8 cellular contexts compared by ENCODE assay signal in the genomic region with DNA sequence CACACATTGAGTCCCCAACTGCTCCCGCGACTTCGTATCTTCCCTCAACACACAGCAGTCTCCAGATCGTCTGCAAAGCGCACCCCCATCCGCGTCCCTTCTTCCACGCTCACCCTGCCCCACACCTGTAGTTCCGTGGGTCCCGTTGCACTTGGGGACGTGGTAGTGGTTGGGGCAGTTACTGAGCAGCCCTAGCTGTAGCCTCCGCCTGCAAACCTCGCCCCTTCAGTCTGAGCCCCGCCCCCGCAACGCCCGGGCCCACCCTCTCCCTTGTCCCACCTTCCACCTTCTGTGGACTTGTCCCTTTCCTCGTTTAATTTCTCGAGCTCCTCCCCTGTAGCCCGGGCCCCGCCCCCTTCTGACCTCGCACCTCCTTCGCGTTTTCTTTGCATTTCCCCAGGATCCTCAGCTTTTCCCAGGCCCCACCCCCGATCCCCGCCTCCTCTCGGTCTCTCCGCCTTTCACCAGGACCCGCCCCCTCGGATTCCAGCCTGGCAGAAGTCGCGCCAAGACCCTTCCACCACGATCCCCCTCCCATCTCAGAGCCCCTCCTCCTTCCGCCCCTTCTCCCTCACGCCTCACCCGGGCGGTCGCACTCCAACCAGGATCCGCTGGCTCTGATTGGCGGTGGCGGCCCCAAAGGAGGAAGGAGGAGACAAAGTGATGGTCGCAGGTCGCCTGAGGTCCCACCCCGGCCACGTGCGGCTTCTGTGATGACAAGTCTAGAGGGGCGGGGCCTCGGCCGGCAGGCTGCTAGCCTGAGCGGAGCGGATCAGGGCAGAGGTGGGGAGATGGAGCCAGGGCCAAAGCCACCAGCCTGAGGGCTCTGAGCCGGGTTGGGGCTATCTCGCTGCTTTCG. TPM values are rescaled to one million over a fixed set of nuclear protein-coding genes. Genes with fewer than 3 reads are reported as not detected.
DNase-seq lines count a peak whose midpoint lies in the region; ATAC-seq and TF ChIP-seq lines count a peak whose summit lies in the region.

A gene with protein sequence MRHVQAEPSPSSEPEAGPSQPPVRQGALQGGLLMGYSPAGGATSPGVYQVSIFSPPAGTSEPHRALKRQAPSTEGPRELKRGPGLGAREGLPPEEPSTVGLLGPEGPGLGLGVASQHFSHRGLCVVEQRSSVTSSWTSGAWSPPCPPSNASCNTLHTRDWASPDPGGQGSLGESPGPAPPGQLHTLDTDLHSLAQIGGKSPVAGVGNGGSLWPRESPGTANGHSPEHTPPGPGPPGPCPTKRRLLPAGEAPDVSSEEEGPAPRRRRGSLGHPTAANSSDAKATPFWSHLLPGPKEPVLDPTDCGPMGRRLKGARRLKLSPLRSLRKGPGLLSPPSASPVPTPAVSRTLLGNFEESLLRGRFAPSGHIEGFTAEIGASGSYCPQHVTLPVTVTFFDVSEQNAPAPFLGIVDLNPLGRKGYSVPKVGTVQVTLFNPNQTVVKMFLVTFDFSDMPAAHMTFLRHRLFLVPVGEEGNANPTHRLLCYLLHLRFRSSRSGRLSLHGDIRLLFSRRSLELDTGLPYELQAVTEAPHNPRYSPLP (minus strand): TSS at position 183 of the 859 bp plus-strand sequence. CDS start 7,588 bp downstream, outside the sequence.

- H3K27ac ChIP-seq in AG04450 (ENCODE audit: low read depth, low read length) (peak within 1 kb of the TSS; percentile 91), caudate nucleus (ENCODE audit: low read depth, low read length) (peak within 1 kb of the TSS; percentile 96), spleen (peak within 1 kb of the TSS; percentile 72 to 96 (median 88))

- peak; percentile 66 for ATAC-seq in GM18909 (IDR thresholded peaks at IDR 0.05; ENCODE audit: poor library complexity, unreplicated experiment)
- ATAC-seq in HG03175 (IDR thresholded peaks at IDR 0.05; ENCODE audit: unreplicated experiment): peak; percentile 63
- peak; percentile 66 for ATAC-seq in WTC11

- peak in 1 of 3 donors; percentile 63 for TF ChIP-seq POLR2A in spleen (IDR thresholded peaks at IDR 0.05)

- peaks cover 33% of the 10 kb centered on the region for H3K4me1 Mint-ChIP-seq in WTC11
- peaks cover 50 to 57% of the 10 kb centered on the region in 2 donors for H3K4me1 Mint-ChIP-seq in immature natural killer cell

- H3K27ac Mint-ChIP-seq in WTC11 (peak within 1 kb of the TSS; percentile 96), immature natural killer cell (peak within 1 kb of the TSS; percentile 87 to 99 (median 96))

- H3K27me3 Mint-ChIP-seq in WTC11 (ENCODE audit: low read depth) (no peaks in the 10 kb centered on the region), immature natural killer cell (ENCODE audit: low read depth in 3 of 3) (peaks cover 0 to 15% (median 5%) of the 10 kb centered on the region in 3 donors)

- no peaks in the 10 kb centered on the region for H3K36me3 ChIP-seq in spleen

- H3K27me3 ChIP-seq in AG04450 (ENCODE audit: control insufficient read depth, insufficient read depth, low read length): no peaks in the 10 kb centered on the region
- H3K27me3 ChIP-seq in spleen (replicated peaks in 1 of 7): no peaks in the 10 kb centered on the region

- WGBS in spleen, 5 donors: 0 to 1% (median 0%) methylated on average over 50 to 54 of the region's 54 CpGs

- H3K4me1 ChIP-seq in spleen: peaks cover 34 to 64% (median 53%) of the 10 kb centered on the region in 6 donors

- H3K4me3 Mint-ChIP-seq in WTC11 (peak within 1 kb of the TSS; percentile 98), immature natural killer cell (peak within 1 kb of the TSS; percentile 89 to 99 (median 95))

- no peaks in the 10 kb centered on the region for H3K9me3 Mint-ChIP-seq in WTC11
- H3K9me3 Mint-ChIP-seq in immature natural killer cell: no peaks in the 10 kb centered on the region

- no peaks in the 10 kb centered on the region for H3K9me3 ChIP-seq in AG04450 (ENCODE audit: control insufficient read depth, insufficient read depth, low read length)
- H3K9me3 ChIP-seq in spleen: no peaks in the 10 kb centered on the region

- peak within 1 kb of the TSS; percentile 98 for H3K4me3 ChIP-seq in AG04450 (ENCODE audit: low read depth, low read length)
- H3K4me3 ChIP-seq in spleen: peak within 1 kb of the TSS; percentile 56 to 88 (median 65)

- intact Hi-C loops in spleen (cut with DNase I; ENCODE audit: low total_unique reads): loop anchor here (5.0 kb wide), 2 partner anchors 141 to 361 kb away; no protein-coding TSS in a partner anchor

- CTCF ChIA-PET in AG04450 (lab: Charles Lee) (interaction anchor here (0.6 to 5.0 kb wide), 16 partner anchors 13 to 438 kb away, joined by 3 to 58 read pairs (median 5); partner anchors contain the start of genes UNC13B and VCP), WTC11 (lab: Charles Lee) (interaction anchor here (0.5 to 3.4 kb wide), 27 partner anchors 11 to 611 kb away, joined by 3 to 77 read pairs (median 5); partner anchors contain the start of genes FANCG, PIGO, RUSC2 and STOML2)

- TF ChIP-seq CTCF in AG04450 (IDR thresholded peaks at IDR 0.05; ENCODE audit: low read depth, low read length): no peak
- TF ChIP-seq CTCF in WTC11 (IDR thresholded peaks at IDR 0.05): no peak
- no peak for TF ChIP-seq CTCF in spleen (IDR thresholded peaks at IDR 0.05 in 8 of 11, conservative IDR thresholded peaks at IDR 0.05 in 3 of 11)

- H3K36me3 Mint-ChIP-seq in WTC11: no peaks in the 10 kb centered on the region
- H3K36me3 Mint-ChIP-seq in immature natural killer cell: no peaks in the 10 kb centered on the region

- peak; percentile 86 for DNase-seq in AG04450 (ENCODE audit: low read depth, low spot score)
- DNase-seq in NCI-H226: peak; percentile 80
- DNase-seq in WTC11 (ENCODE audit: low spot score): peak; percentile 100
- peak in 58 of 61 donors; percentile 56 to 98 (median 91) for DNase-seq in caudate nucleus (lab: John Stamatoyannopoulos, UW)
- peak; percentile 93 for DNase-seq in immature natural killer cell
- peak; percentile 99 for DNase-seq in spleen

- POLR2A ChIA-PET in AG04450 (lab: Yijun Ruan, JAX): interaction anchor here (0.6 to 1.5 kb wide), 10 partner anchors 13 to 445 kb away, joined by 3 to 7 read pairs (median 3); partner anchors contain the start of genes RUSC2, STOML2, UNC13B and VCP
- POLR2A ChIA-PET in WTC11 (lab: Charles Lee): interaction anchor here (0.6 to 1.9 kb wide), 8 partner anchors 13 to 126 kb away, joined by 3 to 14 read pairs (median 4); partner anchors contain the start of genes DNAJB5, FANCG, PIGO and STOML2

TF ChIP-seq in WTC11, 78 proteins besides CTCF, POLR2A, EP300 and RAD21 (continues in another document):
- TF ChIP-seq ZNF138 (CRISPR knock-in tag; conservative IDR thresholded peaks at IDR 0.05) (no peak), NFYB (CRISPR knock-in tag; conservative IDR thresholded peaks at IDR 0.05; ENCODE audit: low read depth) (peak; percentile 52; the same call in 1 of the 2 replicates), ZNF121 (CRISPR knock-in tag; IDR thresholded peaks at IDR 0.05) (0 out of 2 replicates have a peak, but pooled peaks have one; percentile 16), MYBL2 (CRISPR knock-in tag; IDR thresholded peaks at IDR 0.05) (no peak), MAX (CRISPR knock-in tag; IDR thresholded peaks at IDR 0.05) (peak; percentile 94), JUN (CRISPR knock-in tag; IDR thresholded peaks at IDR 0.05) (no peak), ZNF423 (CRISPR knock-in tag; IDR thresholded peaks at IDR 0.05) (no peak), FOXK1 (CRISPR knock-in tag; IDR thresholded peaks at IDR 0.05) (peak; percentile 95), SP1 (CRISPR knock-in tag; conservative IDR thresholded peaks at IDR 0.05) (peak; percentile 84)
- TF ChIP-seq, protein P1, sequence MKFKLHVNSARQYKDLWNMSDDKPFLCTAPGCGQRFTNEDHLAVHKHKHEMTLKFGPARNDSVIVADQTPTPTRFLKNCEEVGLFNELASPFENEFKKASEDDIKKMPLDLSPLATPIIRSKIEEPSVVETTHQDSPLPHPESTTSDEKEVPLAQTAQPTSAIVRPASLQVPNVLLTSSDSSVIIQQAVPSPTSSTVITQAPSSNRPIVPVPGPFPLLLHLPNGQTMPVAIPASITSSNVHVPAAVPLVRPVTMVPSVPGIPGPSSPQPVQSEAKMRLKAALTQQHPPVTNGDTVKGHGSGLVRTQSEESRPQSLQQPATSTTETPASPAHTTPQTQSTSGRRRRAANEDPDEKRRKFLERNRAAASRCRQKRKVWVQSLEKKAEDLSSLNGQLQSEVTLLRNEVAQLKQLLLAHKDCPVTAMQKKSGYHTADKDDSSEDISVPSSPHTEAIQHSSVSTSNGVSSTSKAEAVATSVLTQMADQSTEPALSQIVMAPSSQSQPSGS (CRISPR knock-in tag; IDR thresholded peaks at IDR 0.05; ENCODE audit: borderline replicate concordance, low read depth): no peak
- TF ChIP-seq, protein P2, sequence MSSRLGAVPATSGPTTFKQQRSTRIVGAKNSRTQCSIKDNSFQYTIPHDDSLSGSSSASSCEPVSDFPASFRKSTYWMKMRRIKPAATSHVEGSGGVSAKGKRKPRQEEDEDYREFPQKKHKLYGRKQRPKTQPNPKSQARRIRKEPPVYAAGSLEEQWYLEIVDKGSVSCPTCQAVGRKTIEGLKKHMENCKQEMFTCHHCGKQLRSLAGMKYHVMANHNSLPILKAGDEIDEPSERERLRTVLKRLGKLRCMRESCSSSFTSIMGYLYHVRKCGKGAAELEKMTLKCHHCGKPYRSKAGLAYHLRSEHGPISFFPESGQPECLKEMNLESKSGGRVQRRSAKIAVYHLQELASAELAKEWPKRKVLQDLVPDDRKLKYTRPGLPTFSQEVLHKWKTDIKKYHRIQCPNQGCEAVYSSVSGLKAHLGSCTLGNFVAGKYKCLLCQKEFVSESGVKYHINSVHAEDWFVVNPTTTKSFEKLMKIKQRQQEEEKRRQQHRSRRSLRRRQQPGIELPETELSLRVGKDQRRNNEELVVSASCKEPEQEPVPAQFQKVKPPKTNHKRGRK (CRISPR knock-in tag; IDR thresholded peaks at IDR 0.05; ENCODE audit: borderline replicate concordance): no peak
- TF ChIP-seq, protein P3, sequence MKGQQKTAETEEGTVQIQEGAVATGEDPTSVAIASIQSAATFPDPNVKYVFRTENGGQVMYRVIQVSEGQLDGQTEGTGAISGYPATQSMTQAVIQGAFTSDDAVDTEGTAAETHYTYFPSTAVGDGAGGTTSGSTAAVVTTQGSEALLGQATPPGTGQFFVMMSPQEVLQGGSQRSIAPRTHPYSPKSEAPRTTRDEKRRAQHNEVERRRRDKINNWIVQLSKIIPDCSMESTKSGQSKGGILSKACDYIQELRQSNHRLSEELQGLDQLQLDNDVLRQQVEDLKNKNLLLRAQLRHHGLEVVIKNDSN (CRISPR knock-in tag; IDR thresholded peaks at IDR 0.05): peak; percentile 86

RNA-seq across cellular contexts. Expression of the gene that starts here (rescaled TPM):
- 20.4 and 24.6 TPM in 2 replicates for polyA plus RNA-seq in AG04450 (2011; rRNA removed)
- 22.0 and 22.1 TPM in 2 replicates for polyA minus RNA-seq in AG04450 (2011; rRNA and poly(A)+ RNA removed)
- 4.7 to 8.7 TPM (median 5.4 TPM) in 3 replicates for total RNA-seq in WTC11 (2021)
- polyA plus RNA-seq in immature natural killer cell: 10 to 100 TPM in 1 of 3 donors, 1 to 10 TPM in 2; 3.3 to 15.6 (median 5.3) TPM
- total RNA-seq in spleen: 10 to 100 TPM; 30.9 to 45.0 (median 35.2) TPM
- polyA plus RNA-seq in spleen: 10 to 100 TPM in 2 of 3 donors, 1 to 10 TPM in 1; 8.7 to 24.0 (median 23.3) TPM

Comparison
In these comparisons a context has a peak if more than half of its experiments do, and no peak if none do; other contexts are left out.
1. Peak in every context shown above with its lines: DNase-seq, ATAC-seq, H3K4me3 ChIP-seq and H3K27ac ChIP-seq.